24 cellular contexts compared by ENCODE assay signal in genomic region chr3:47149339-47149933, GRCh38. TPM values are rescaled to one million over a fixed set of nuclear protein-coding genes. Genes with fewer than 3 reads are reported as not detected.
DNase-seq lines count a peak whose midpoint lies in the region; ATAC-seq and TF ChIP-seq lines count a peak whose summit lies in the region.
"Had no signal": no experiment of that assay in that cellular context is flagged by ENCODE, and none has a peak within 500 bp of the region (broad histone marks: within the 10 kb centered on the region; RNA-seq: fewer than 3 reads in every experiment).

No MANE protein-coding gene starts in this region.

- peaks cover 26% of the 10 kb centered on the region for H4K20me1 ChIP-seq in SU-DHL-6 (ENCODE audit: low read depth, low read length)
- peaks cover 98% of the 10 kb centered on the region for H4K20me1 ChIP-seq in SK-N-SH (ENCODE audit: insufficient read depth)

- no peaks in the 10 kb centered on the region for H3K27me3 Mint-ChIP-seq in activated T-cell treated with anti-CD3 and anti-CD28 coated beads, Interleukin-2, amount 50 U/mL, for 24 hours
- no peaks in the 10 kb centered on the region for H3K27me3 Mint-ChIP-seq in activated T-cell treated with anti-CD3 and anti-CD28 coated beads, Interleukin-2, amount 50 U/mL, for 4 hours (ENCODE audit: low read depth)
- no peaks in the 10 kb centered on the region for H3K27me3 Mint-ChIP-seq in stimulated activated naive B cell treated with anti-CD40 and anti-IgM and Interleukin-4, amounts not matched to agents 10 μg/mL and 1 μg/mL and 100 μg/mL, for 72 hours

- POLR2A ChIA-PET in SK-N-SH (lab: Yijun Ruan, JAX): interaction anchor here (1.1 kb wide), 1 partner anchor 14 kb away, joined by 4 read pairs; the partner anchor contains the start of gene SETD2

- TF ChIP-seq CTCF in SU-DHL-6 (IDR thresholded peaks at IDR 0.05; ENCODE audit: insufficient read depth, low read length, poor library complexity, severe bottlenecking) (no peak), right lobe of liver (IDR thresholded peaks at IDR 0.05) (no peak), SK-N-SH (IDR thresholded peaks at IDR 0.05) (no peak)

- peaks cover 64% of the 10 kb centered on the region for H3K4me1 Mint-ChIP-seq in activated T-cell treated with anti-CD3 and anti-CD28 coated beads, Interleukin-2, amount 50 U/mL, for 24 hours (ENCODE audit: low read depth)
- H3K4me1 Mint-ChIP-seq in activated T-cell treated with anti-CD3 and anti-CD28 coated beads, Interleukin-2, amount 50 U/mL, for 4 hours (ENCODE audit: low read depth): peaks cover 61% of the 10 kb centered on the region
- peaks cover 26 to 59% of the 10 kb centered on the region in 2 donors for H3K4me1 Mint-ChIP-seq in stimulated activated naive B cell treated with anti-CD40 and anti-IgM and Interleukin-4, amounts not matched to agents 10 μg/mL and 1 μg/mL and 100 μg/mL, for 72 hours

- no peaks in the 10 kb centered on the region for H3K36me3 ChIP-seq in SU-DHL-6 (ENCODE audit: low read length)
- H3K36me3 ChIP-seq in right lobe of liver: no peaks in the 10 kb centered on the region
- H3K36me3 ChIP-seq in SK-N-SH (replicated peaks in 1 of 2; ENCODE audit: control insufficient read depth in 1 of 2, insufficient read depth in 2 of 2, low read length in 1 of 2): peaks cover 0 to 2% of the 10 kb centered on the region in 2 experiments
- H3K36me3 ChIP-seq: cardiac muscle cell, gastrocnemius medialis, MG63, Peyer's patch, SJCRH30, upper lobe of left lung had no signal

- H3K9me2 ChIP-seq in SU-DHL-6 (replicated peaks; ENCODE audit: insufficient read depth, low read length) (no peaks in the 10 kb centered on the region), SK-N-SH (no peaks in the 10 kb centered on the region)

- ATAC-seq in activated T-cell treated with anti-CD3 and anti-CD28 coated beads, Interleukin-2, amount 50 U/mL, for 4 hours: no peak
- ATAC-seq in right lobe of liver (peak; percentile 59 to 73 (median 68)), GM18909 (IDR thresholded peaks at IDR 0.05; ENCODE audit: poor library complexity, unreplicated experiment) (no peak)
- ATAC-seq in stimulated activated naive B cell treated with anti-CD40 and anti-IgM and Interleukin-4, amounts not matched to agents 10 μg/mL and 1 μg/mL and 100 μg/mL, for 72 hours (replicated peaks): peak; percentile 29 to 55
- ATAC-seq: gastrocnemius medialis, HCT116 had no signal

- H3K4me3 ChIP-seq in SU-DHL-6 (ENCODE audit: insufficient read depth, low read length, poor library complexity, severe bottlenecking) (no peak overlapping the region), right lobe of liver (no peak overlapping the region), SK-N-SH (ENCODE audit: low read depth in 2 of 2, low read length in 1 of 2) (no peak overlapping the region)
- H3K4me3 ChIP-seq: cardiac muscle cell, gastrocnemius medialis, MG63, Peyer's patch, SJCRH30, upper lobe of left lung had no signal

- H3F3A ChIP-seq in SU-DHL-6 (ENCODE audit: insufficient read depth): peaks cover 27% of the 10 kb centered on the region
- H3F3A ChIP-seq in SK-N-SH (replicated peaks; ENCODE audit: insufficient read depth): peaks cover 3% of the 10 kb centered on the region

- H2AFZ ChIP-seq in SU-DHL-6 (ENCODE audit: low read depth, low read length, severe bottlenecking) (no peak overlapping the region), SK-N-SH (ENCODE audit: low read depth) (no peak overlapping the region)

- no peaks in the 10 kb centered on the region for H3K9me3 Mint-ChIP-seq in activated T-cell treated with anti-CD3 and anti-CD28 coated beads, Interleukin-2, amount 50 U/mL, for 24 hours
- no peaks in the 10 kb centered on the region for H3K9me3 Mint-ChIP-seq in activated T-cell treated with anti-CD3 and anti-CD28 coated beads, Interleukin-2, amount 50 U/mL, for 4 hours
- H3K9me3 Mint-ChIP-seq in stimulated activated naive B cell treated with anti-CD40 and anti-IgM and Interleukin-4, amounts not matched to agents 10 μg/mL and 1 μg/mL and 100 μg/mL, for 72 hours: no peaks in the 10 kb centered on the region
- H3K9me3 Mint-ChIP-seq: activated naive CD4-positive, alpha-beta T cell treated with anti-CD3 and anti-CD28 coated beads for 36 hours had no signal

- peak overlapping the region; percentile 1 for H3K27ac Mint-ChIP-seq in activated T-cell treated with anti-CD3 and anti-CD28 coated beads, Interleukin-2, amount 50 U/mL, for 24 hours
- H3K27ac Mint-ChIP-seq in stimulated activated naive B cell treated with anti-CD40 and anti-IgM and Interleukin-4, amounts not matched to agents 10 μg/mL and 1 μg/mL and 100 μg/mL, for 72 hours: no peak overlapping the region
- H3K27ac Mint-ChIP-seq: activated naive CD4-positive, alpha-beta T cell treated with anti-CD3 and anti-CD28 coated beads for 36 hours had no signal

- peaks cover 0 to 56% (median 14%) of the 10 kb centered on the region in 4 donors for H3K4me1 ChIP-seq in right lobe of liver
- H3K4me1 ChIP-seq in SK-N-SH (ENCODE audit: control insufficient read depth in 1 of 2, insufficient read depth in 2 of 2, low read depth in 1 of 2, low read length in 1 of 2): peaks cover 0 to 3% of the 10 kb centered on the region in 2 experiments; a peak in 1 of 4 replicates
- H3K4me1 ChIP-seq: SJCRH30 had no signal

- H3K4me2 ChIP-seq in SU-DHL-6 (ENCODE audit: low read depth, low read length, poor library complexity, severe bottlenecking) (peak overlapping the region; percentile 50), SK-N-SH (no peak overlapping the region)

- 14% methylated on average over 2 of the region's 2 CpGs for WGBS in right lobe of liver (ENCODE audit: insufficient coverage, low coverage, low lambda C conversion rate, missing lambda C conversion rate)
- WGBS in SK-N-SH (ENCODE audit: low lambda C conversion rate): 42% methylated on average over 2 of the region's 2 CpGs

- H3K36me3 Mint-ChIP-seq in activated T-cell treated with anti-CD3 and anti-CD28 coated beads, Interleukin-2, amount 50 U/mL, for 24 hours (ENCODE audit: low read depth): peaks cover 13% of the 10 kb centered on the region
- no peaks in the 10 kb centered on the region for H3K36me3 Mint-ChIP-seq in activated T-cell treated with anti-CD3 and anti-CD28 coated beads, Interleukin-2, amount 50 U/mL, for 4 hours (ENCODE audit: insufficient read depth)
- peaks cover 4 to 8% of the 10 kb centered on the region in 2 donors for H3K36me3 Mint-ChIP-seq in stimulated activated naive B cell treated with anti-CD40 and anti-IgM and Interleukin-4, amounts not matched to agents 10 μg/mL and 1 μg/mL and 100 μg/mL, for 72 hours

- intact Hi-C loops in right lobe of liver (cut with DNase I): no loop called here

- no peaks in the 10 kb centered on the region for H3K9me3 ChIP-seq in SU-DHL-6 (ENCODE audit: insufficient read depth, low read length)
- H3K9me3 ChIP-seq in right lobe of liver: no peaks in the 10 kb centered on the region
- H3K9me3 ChIP-seq in SK-N-SH: no peaks in the 10 kb centered on the region
- H3K9me3 ChIP-seq: Caco-2, gastrocnemius medialis, MG63, Peyer's patch, SJCRH30, upper lobe of left lung had no signal

- H3K79me2 ChIP-seq in SU-DHL-6 (ENCODE audit: insufficient read depth, low read length) (peaks cover 100% of the 10 kb centered on the region), SK-N-SH (ENCODE audit: insufficient read depth) (peaks cover 100% of the 10 kb centered on the region)

- H3K27me3 ChIP-seq in SU-DHL-6 (ENCODE audit: low read length) (no peaks in the 10 kb centered on the region), right lobe of liver (no peaks in the 10 kb centered on the region), SK-N-SH (ENCODE audit: insufficient read depth) (no peaks in the 10 kb centered on the region)
- H3K27me3 ChIP-seq: cardiac muscle cell, gastrocnemius medialis, MG63, Peyer's patch, SJCRH30, upper lobe of left lung had no signal

- no peak for DNase-seq in activated T-cell treated with anti-CD3 and anti-CD28 coated beads, Interleukin-2, amount 50 U/mL, for 24 hours
- DNase-seq in activated T-cell treated with anti-CD3 and anti-CD28 coated beads, Interleukin-2, amount 50 U/mL, for 4 hours: no peak
- DNase-seq in right lobe of liver (no peak), SK-N-SH (no peak), NOMO-1 (lab: John Stamatoyannopoulos, UW; ENCODE audit: unreplicated experiment in 2 of 2) (no peak)
- no peak for DNase-seq in stimulated activated naive B cell treated with anti-CD40 and anti-IgM and Interleukin-4, amounts not matched to agents 10 μg/mL and 1 μg/mL and 100 μg/mL, for 72 hours
- DNase-seq: activated naive CD4-positive, alpha-beta T cell treated with anti-CD3 and anti-CD28 coated beads for 36 hours; activated T-cell treated with anti-CD3 and anti-CD28 coated beads, Interleukin-2, amount 50 U/mL, for 48 hours; AML-193; aorta; Caco-2; cortex of kidney; gastrocnemius medialis; islet precursor cell; MG63; NCI-H2171 treated with DMSO at 0.1 percent for 48 hours; NCI-H524 treated with DMSO at 0.1 percent for 48 hours; Peyer's patch; SJCRH30; upper lobe of left lung had no signal

- no peak for TF ChIP-seq POLR2A in right lobe of liver (IDR thresholded peaks at IDR 0.05)

- H3K9ac ChIP-seq in SU-DHL-6 (ENCODE audit: low read length): 0 out of 2 replicates have a peak overlapping the region, but pooled peaks have one; percentile 3
- H3K9ac ChIP-seq in SK-N-SH: no peak overlapping the region

- no peak for TF ChIP-seq RAD21 in SK-N-SH (IDR thresholded peaks at IDR 0.05; ENCODE audit: low read length)

- peak overlapping the region; percentile 70 for H3K27ac ChIP-seq in SU-DHL-6 (ENCODE audit: low read depth, low read length)
- peak overlapping the region in 2 of 3 donors; percentile 64 to 70 for H3K27ac ChIP-seq in right lobe of liver
- no peak overlapping the region for H3K27ac ChIP-seq in SK-N-SH (ENCODE audit: low read depth in 2 of 2, low read length in 1 of 2)
- H3K27ac ChIP-seq: cardiac muscle cell, gastrocnemius medialis, Peyer's patch, SJCRH30, upper lobe of left lung had no signal

- H3K4me3 Mint-ChIP-seq in activated T-cell treated with anti-CD3 and anti-CD28 coated beads, Interleukin-2, amount 50 U/mL, for 24 hours: no peak overlapping the region
- no peak overlapping the region for H3K4me3 Mint-ChIP-seq in activated T-cell treated with anti-CD3 and anti-CD28 coated beads, Interleukin-2, amount 50 U/mL, for 4 hours
- no peak overlapping the region for H3K4me3 Mint-ChIP-seq in stimulated activated naive B cell treated with anti-CD40 and anti-IgM and Interleukin-4, amounts not matched to agents 10 μg/mL and 1 μg/mL and 100 μg/mL, for 72 hours
- H3K4me3 Mint-ChIP-seq: activated naive CD4-positive, alpha-beta T cell treated with anti-CD3 and anti-CD28 coated beads for 36 hours had no signal

- CTCF ChIA-PET in SK-N-SH (lab: Yijun Ruan, JAX): interaction anchor here (0.8 kb wide), 1 partner anchor 23 kb away, joined by 4 read pairs; no protein-coding TSS in a partner anchor

- no peak for TF ChIP-seq EP300 in SK-N-SH (IDR thresholded peaks at IDR 0.05; ENCODE audit: borderline replicate concordance in 1 of 2, low read depth in 1 of 2, low read length in 1 of 2)

TF ChIP-seq in SK-N-SH, 30 proteins besides CTCF, POLR2A, EP300 and RAD21 (continues in another document):
- TF ChIP-seq RFX5 (IDR thresholded peaks at IDR 0.05; ENCODE audit: low read length): no peak

RNA-seq across cellular contexts. Expression of gene SETD2, which starts 14.5 kb away (rescaled TPM):
- 10 to 100 TPM; 28.6 to 31.9 (median 30.1) TPM for total RNA-seq in activated T-cell treated with anti-CD3 and anti-CD28 coated beads, Interleukin-2, amount 50 U/mL, for 4 hours
- total RNA-seq in right lobe of liver: 10 to 100 TPM; 20.3 to 27.0 (median 21.9) TPM
- 12.1 and 15.3 TPM in 2 replicates for polyA plus RNA-seq in SK-N-SH (2012; rRNA removed)
- polyA plus RNA-seq in SK-N-SH (2012; cell fraction: cytosol; rRNA removed): 15.4 and 18.2 TPM in 2 replicates
- 13.7 and 23.7 TPM in 2 replicates for polyA plus RNA-seq in SK-N-SH (2012; cell fraction: nucleus; rRNA removed)

Comparison
In these comparisons a context has a peak if more than half of its experiments do, and no peak if none do; other contexts are left out.
1. ATAC-seq: peak in right lobe of liver (4 of 4) and stimulated activated naive B cell treated with anti-CD40 and anti-IgM and Interleukin-4, amounts not matched to agents 10 μg/mL and 1 μg/mL and 100 μg/mL, for 72 hours (2 of 2); none in activated T-cell treated with anti-CD3 and anti-CD28 coated beads, Interleukin-2, amount 50 U/mL, for 4 hours (0 of 2) and GM18909 (single experiment).
2. H3K27ac ChIP-seq: peak in SU-DHL-6 (single experiment) and right lobe of liver (2 of 3); none in SK-N-SH (0 of 2).